ENCODE assay signal across 8 cellular contexts in the genomic region with DNA sequence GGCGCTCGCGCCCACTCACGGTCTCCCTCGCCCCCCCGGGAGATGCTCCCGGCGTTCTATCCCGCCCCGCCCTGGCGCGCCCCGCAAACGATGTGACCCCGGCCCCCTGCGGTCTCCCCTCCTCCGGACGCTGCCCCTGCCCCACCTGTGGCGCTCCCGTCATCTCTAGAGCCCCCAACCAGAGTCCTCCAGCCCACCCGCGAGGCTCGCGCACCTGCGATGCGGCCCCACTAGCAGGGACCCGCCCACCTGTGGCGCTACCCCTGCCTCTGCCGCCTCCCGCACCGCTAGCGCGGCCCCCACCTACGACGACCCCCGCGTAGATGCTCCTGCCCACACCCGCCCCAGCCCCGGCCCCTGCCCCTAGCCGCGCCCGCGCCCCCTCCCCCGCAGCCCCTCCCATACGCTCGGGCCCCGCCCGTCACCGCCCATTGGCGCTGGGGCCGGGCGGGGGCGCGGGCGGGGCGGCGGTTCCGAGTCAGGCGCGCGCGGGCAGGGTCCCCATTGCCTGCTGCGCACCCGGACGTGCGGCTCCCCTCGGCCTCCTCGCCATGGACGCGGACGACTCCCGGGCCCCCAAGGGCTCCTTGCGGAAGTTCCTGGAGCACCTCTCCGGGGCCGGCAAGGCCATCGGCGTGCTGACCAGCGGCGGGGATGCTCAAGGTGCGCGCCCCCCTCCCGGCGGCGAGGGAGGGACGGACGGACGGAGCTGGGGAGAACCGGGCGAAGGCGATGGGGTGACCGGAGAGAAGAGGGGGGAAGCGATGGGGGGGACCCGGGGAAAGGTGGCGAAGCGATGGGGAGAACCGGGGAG. TPM values are rescaled to one million over a fixed set of nuclear protein-coding genes. Genes with fewer than 3 reads are reported as not detected.
DNase-seq lines count a peak whose midpoint lies in the region; ATAC-seq, FAIRE-seq and TF ChIP-seq lines count a peak whose summit lies in the region.

A gene (plus strand): TSS at position 504 of the 814 bp plus-strand sequence. CDS start 48 bp downstream, at position 552.

- H3K9ac ChIP-seq in stomach smooth muscle (ENCODE audit: low read length in 2 of 2) = peak within 1 kb of the TSS; percentile 55 to 63

- DNase-seq in GM12891 (ENCODE audit: insufficient read length, low spot score) = peak; percentile 65
- DNase-seq in H54 (ENCODE audit: insufficient read length, low spot score) = peak; percentile 32
- peak; percentile 26 for DNase-seq in NCI-H1092 treated with DMSO at 0.1 percent for 48 hours (lab: John Stamatoyannopoulos, UW)
- peak; percentile 47 for DNase-seq in activated T-cell treated with anti-CD3 and anti-CD28 coated beads for 1 hour (ENCODE audit: low read depth)
- peak in 9 of 10 donors; percentile 28 to 70 (median 52) for DNase-seq in naive thymus-derived CD8-positive, alpha-beta T cell
- no peak for DNase-seq in NCI-H226

- ATAC-seq in esophagus mucosa = peak; percentile 59
- ATAC-seq in naive thymus-derived CD8-positive, alpha-beta T cell = peak; percentile 58 to 67

- no peaks in the 10 kb centered on the region for H3K9me3 ChIP-seq in stomach smooth muscle (ENCODE audit: control insufficient read depth in 2 of 2, low read length in 2 of 2)

- H3K9me3 Mint-ChIP-seq in naive thymus-derived CD8-positive, alpha-beta T cell = no peaks in the 10 kb centered on the region

- peak within 1 kb of the TSS; percentile 16 to 91 (median 82) for H3K27ac Mint-ChIP-seq in naive thymus-derived CD8-positive, alpha-beta T cell

- H3K4me3 ChIP-seq in stomach smooth muscle (ENCODE audit: low read length in 2 of 2) = peak within 1 kb of the TSS; percentile 69 to 82

- H3K4me1 Mint-ChIP-seq in naive thymus-derived CD8-positive, alpha-beta T cell = peaks cover 9 to 46% (median 29%) of the 10 kb centered on the region in 4 donors

- H3K4me1 ChIP-seq in stomach smooth muscle (ENCODE audit: control insufficient read depth, insufficient read depth, low read length) = peaks cover 20% of the 10 kb centered on the region

- no peaks in the 10 kb centered on the region for H3K27me3 Mint-ChIP-seq in naive thymus-derived CD8-positive, alpha-beta T cell

- POLR2A ChIA-PET in naive thymus-derived CD8-positive, alpha-beta T cell (lab: Charles Lee) = no interaction called here

- TF ChIP-seq POLR2A in GM12891 (IDR thresholded peaks at IDR 0.05; ENCODE audit: low read depth, low read length) (peak; percentile 34; the same call in 1 of the 2 replicates), H54 (IDR thresholded peaks at IDR 0.05; ENCODE audit: low read depth, low read length) (peak; percentile 71; the same call in 1 of the 2 replicates)

- peak within 1 kb of the TSS; percentile 24 for H3K27ac ChIP-seq in stomach smooth muscle (ENCODE audit: low read length)

- FAIRE-seq in GM12891 (lab: Jason Lieb, UNC) (peak; percentile 47), H54 (lab: Jason Lieb, UNC) (no peak)

- peaks cover 0 to 17% of the 10 kb centered on the region in 2 donors for H3K27me3 ChIP-seq in stomach smooth muscle (ENCODE audit: control insufficient read depth in 1 of 2, insufficient read depth in 2 of 2, low read length in 2 of 2)

- no peaks in the 10 kb centered on the region for H3K36me3 ChIP-seq in stomach smooth muscle (ENCODE audit: control insufficient read depth in 2 of 2, insufficient read depth in 2 of 2, low read length in 2 of 2)

- H3K4me3 Mint-ChIP-seq in naive thymus-derived CD8-positive, alpha-beta T cell = peak within 1 kb of the TSS; percentile 83 to 96 (median 90)

- H3K36me3 Mint-ChIP-seq in naive thymus-derived CD8-positive, alpha-beta T cell = peaks cover 0 to 5% (median 0%) of the 10 kb centered on the region in 3 donors

TF ChIP-seq in GM12891, 5 proteins besides CTCF, POLR2A, EP300 and RAD21:
- TF ChIP-seq POLR2AphosphoS5 (IDR thresholded peaks at IDR 0.05; ENCODE audit: low read depth, low read length) (peak; percentile 62), SPI1 (IDR thresholded peaks at IDR 0.05; ENCODE audit: low read depth, low read length) (no peak), TAF1 (IDR thresholded peaks at IDR 0.05; ENCODE audit: low read depth, low read length) (peak; percentile 64)

RNA-seq across cellular contexts. Expression of the gene that starts here (rescaled TPM):
- polyA plus RNA-seq in GM12891 (2012; ENCODE audit: low read depth, missing spikeins) = 129 TPM
- total RNA-seq in esophagus mucosa = 78.2 TPM
- 10 to 100 TPM; 62.3 to 69.5 TPM for total RNA-seq in naive thymus-derived CD8-positive, alpha-beta T cell
- 10 to 100 TPM; 26.4 to 41.2 (median 35.7) TPM for polyA plus RNA-seq in naive thymus-derived CD8-positive, alpha-beta T cell
